28 cellular contexts compared by ENCODE assay signal in genomic region chr2:182391443-182391842, GRCh38. TPM values are rescaled to one million over a fixed set of nuclear protein-coding genes. Genes with fewer than 3 reads are reported as not detected.
"Had no signal": no experiment of that assay in that cellular context is flagged by ENCODE, and none has a peak within 500 bp of the region (broad histone marks: within the 10 kb centered on the region; RNA-seq: fewer than 3 reads in every experiment).

No MANE protein-coding gene starts in this region.

- H3K27ac ChIP-seq: left ventricle myocardium inferior, neural progenitor cell, neutrophil, skin epidermis, stomach, thoracic aorta, tibial artery, upper lobe of right lung had no signal

- ATAC-seq: natural killer cell; right cardiac atrium; sciatic nerve; stimulated activated naive CD8-positive, alpha-beta T cell treated with anti-CD3 and anti-CD28 coated beads, Interleukin-15, Interleukin-2, amounts not matched to agents 100 U/mL and 50 U/mL, for 24 hours; upper lobe of right lung had no signal

- H3K4me3 ChIP-seq: left ventricle myocardium inferior, lung, neural progenitor cell, skin epidermis, stomach, thoracic aorta, tibial artery, upper lobe of right lung had no signal

- H3K36me3 ChIP-seq: neural progenitor cell, neutrophil, stomach, thoracic aorta, tibial artery, upper lobe of right lung had no signal

- H3K9me3 ChIP-seq: neutrophil, thoracic aorta, tibial artery, upper lobe of right lung had no signal

- H3K9ac ChIP-seq: neural progenitor cell had no signal

- H3K4me1 ChIP-seq: left ventricle myocardium inferior, neural progenitor cell, stomach, upper lobe of right lung had no signal

- H3K27me3 ChIP-seq: neural progenitor cell, neutrophil, stomach, tibial artery, upper lobe of right lung had no signal

- DNase-seq: hypothalamus; immature natural killer cell; kidney; left ventricle myocardium inferior; mesendoderm; naive B cell; natural killer cell; nephron progenitor cell; occipital lobe; retina; right cardiac atrium; stimulated activated CD4-positive, alpha-beta T cell treated with anti-CD3 and anti-CD28 coated beads, Interleukin-12 subunit alpha, Interleukin-12 subunit beta, amount 100 ng/mL, for 4 hours; stimulated activated CD4-positive, alpha-beta T cell treated with anti-CD3 and anti-CD28 coated beads, Interleukin-15, amount 100 ng/mL, for 24 hours; stimulated activated CD4-positive, alpha-beta T cell treated with anti-CD3 and anti-CD28 coated beads, Interleukin-2, amount 100 ng/mL, for 24 hours; stimulated activated CD4-positive, alpha-beta T cell treated with anti-CD3 and anti-CD28 coated beads, Interleukin-4, amount 100 ng/mL, for 1 hour; stimulated activated naive B cell treated with anti-CD40 and anti-IgM and Interleukin-4, amounts not matched to agents 10 μg/mL and 1 μg/mL and 100 μg/mL, for 72 hours; stimulated activated naive CD8-positive, alpha-beta T cell treated with anti-CD3 and anti-CD28 coated beads, Interleukin-15, Interleukin-2, amounts not matched to agents 100 U/mL and 50 U/mL, for 24 hours; stomach; tibial artery; trophoblast cell; upper lobe of right lung had no signal

RNA-seq across cellular contexts. Expression of gene PDE1A, which starts 35.4 kb away (rescaled TPM):
- total RNA-seq: mononuclear cell, natural killer cell had no signal
